Comparison of ENCODE assay signal across 8 cellular contexts in genomic region chr1:150010388-150011115, GRCh38. TPM values are rescaled to one million over a fixed set of nuclear protein-coding genes. Genes with fewer than 3 reads are reported as not detected.
DNase-seq lines count a peak whose midpoint lies in the region; ATAC-seq and TF ChIP-seq lines count a peak whose summit lies in the region.

TSS of gene OTUD7B (minus strand) at chr1:150010726. CDS start at chr1:149977510, 33,216 bp downstream.

- intact Hi-C loops in activated CD4-positive, alpha-beta T cell treated with anti-CD3 and anti-CD28 coated beads, Interleukin-2, amount 10 ng/mL, durations not matched to agents 24 days and 14 days (cut with micrococcal nuclease) = no loop called here

- DNase-seq in ACHN = peak; percentile 91
- DNase-seq in NCI-H345 treated with DMSO at 0.1 percent for 48 hours (lab: John Stamatoyannopoulos, UW; ENCODE audit: unreplicated experiment) = peak; percentile 93
- DNase-seq in activated CD4-positive, alpha-beta T cell treated with anti-CD3 and anti-CD28 coated beads, Interleukin-2, amount 10 ng/mL, durations not matched to agents 24 days and 14 days = peak; percentile 93
- DNase-seq in coronary artery (ENCODE audit: low spot score) = peak; percentile 90
- DNase-seq in left kidney (ENCODE audit: low read depth, low spot score) = peak; percentile 96
- DNase-seq in stimulated activated CD4-positive, alpha-beta T cell treated with anti-CD3 and anti-CD28 coated beads, Interleukin-1b, Interleukin-23, amount 100 ng/mL, for 4 hours (ENCODE audit: low read depth in 2 of 2) = peak; percentile 59 to 74

- H3K27ac Mint-ChIP-seq in activated CD4-positive, alpha-beta T cell treated with anti-CD3 and anti-CD28 coated beads, Interleukin-2, amount 10 ng/mL, durations not matched to agents 24 days and 14 days = peak within 1 kb of the TSS; percentile 98

- TF ChIP-seq CTCF in coronary artery (IDR thresholded peaks at IDR 0.05) = no peak

- peak within 1 kb of the TSS; percentile 87 for H3K4me3 ChIP-seq in coronary artery

- ATAC-seq in GM18909 (IDR thresholded peaks at IDR 0.05; ENCODE audit: poor library complexity, unreplicated experiment) = peak; percentile 82
- peak; percentile 84 for ATAC-seq in HG03139 (IDR thresholded peaks at IDR 0.05; ENCODE audit: unreplicated experiment)

- in situ Hi-C loops in ACHN (cut with HindIII; ENCODE audit: low pct_ligation_motif_present, low pct_unique_long_range_greater_than_20kb, low sequenced_read_pairs) = no loop called here

- H3K9me3 Mint-ChIP-seq in activated CD4-positive, alpha-beta T cell treated with anti-CD3 and anti-CD28 coated beads, Interleukin-2, amount 10 ng/mL, durations not matched to agents 24 days and 14 days = no peaks in the 10 kb centered on the region

- peaks cover 17% of the 10 kb centered on the region for H3K36me3 Mint-ChIP-seq in activated CD4-positive, alpha-beta T cell treated with anti-CD3 and anti-CD28 coated beads, Interleukin-2, amount 10 ng/mL, durations not matched to agents 24 days and 14 days (ENCODE audit: low read depth)

- H3K27me3 Mint-ChIP-seq in activated CD4-positive, alpha-beta T cell treated with anti-CD3 and anti-CD28 coated beads, Interleukin-2, amount 10 ng/mL, durations not matched to agents 24 days and 14 days = peaks cover 1% of the 10 kb centered on the region

- H3K27ac ChIP-seq in coronary artery = peak within 1 kb of the TSS; percentile 95 to 96

- H3K4me1 Mint-ChIP-seq in activated CD4-positive, alpha-beta T cell treated with anti-CD3 and anti-CD28 coated beads, Interleukin-2, amount 10 ng/mL, durations not matched to agents 24 days and 14 days = peaks cover 37% of the 10 kb centered on the region

- peak within 1 kb of the TSS; percentile 95 for H3K4me3 Mint-ChIP-seq in activated CD4-positive, alpha-beta T cell treated with anti-CD3 and anti-CD28 coated beads, Interleukin-2, amount 10 ng/mL, durations not matched to agents 24 days and 14 days

RNA-seq across cellular contexts. Expression of gene OTUD7B, which starts in this region (rescaled TPM):
- total RNA-seq in activated CD4-positive, alpha-beta T cell treated with anti-CD3 and anti-CD28 coated beads, Interleukin-2, amount 10 ng/mL, durations not matched to agents 24 days and 14 days = 36.1 and 38.8 TPM in 2 replicates

Comparison
In these comparisons a context has a peak if more than half of its experiments do, and no peak if none do; other contexts are left out.
1. Peak in every context shown above with its lines: DNase-seq, ATAC-seq, H3K4me3 ChIP-seq and H3K27ac ChIP-seq.